In genomic region chr3:196273655-196274054, GRCh38 we compare ENCODE assay signal across 1 cellular context.
TF ChIP-seq lines count a peak whose summit lies in the region.

No MANE protein-coding gene starts in this region.

TF ChIP-seq in HepG2, 621 proteins besides CTCF, POLR2A, EP300 and RAD21:
- TF ChIP-seq ZBTB33 (CRISPR knock-in tag; IDR thresholded peaks at IDR 0.05) (peak; percentile 75; the same call in 1 of the 2 replicates), RBFOX2 (IDR thresholded peaks at IDR 0.05; ENCODE audit: low read depth, low read length) (no peak)
